Comparison of ENCODE assay signal across 8 cellular contexts in genomic region chr5:168706655-168707069, GRCh38.
DNase-seq lines count a peak whose midpoint lies in the region; ATAC-seq, FAIRE-seq and TF ChIP-seq lines count a peak whose summit lies in the region.

No MANE protein-coding gene starts in this region.

- H3K36me3 ChIP-seq in NT2/D1 (ENCODE audit: insufficient read depth, insufficient read length, low read length) (no peaks in the 10 kb centered on the region), mucosa of descending colon (ENCODE audit: low read depth) (no peaks in the 10 kb centered on the region)

- TF ChIP-seq CTCF in dorsolateral prefrontal cortex (IDR thresholded peaks at IDR 0.05 in 54 of 56, conservative IDR thresholded peaks at IDR 0.05 in 2 of 56; ENCODE audit: low read depth in 1 of 56, partially characterized antibody in 56 of 56) (peak in 54 of 56 donors; percentile 34 to 76 (median 61)), mucosa of descending colon (IDR thresholded peaks at IDR 0.05) (no peak)

- TF ChIP-seq POLR2A in GM12891 (IDR thresholded peaks at IDR 0.05; ENCODE audit: low read depth, low read length) = no peak

- H3K4me1 ChIP-seq in NT2/D1 (ENCODE audit: insufficient read depth, insufficient read length) (no peaks in the 10 kb centered on the region), mucosa of descending colon (ENCODE audit: low read depth) (no peaks in the 10 kb centered on the region)

- ATAC-seq in GM19351 (IDR thresholded peaks at IDR 0.05; ENCODE audit: unreplicated experiment) (peak; percentile 62), mucosa of descending colon (peak; percentile 36), HG02885 (IDR thresholded peaks at IDR 0.05; ENCODE audit: poor library complexity, unreplicated experiment) (no peak), GM21390 (IDR thresholded peaks at IDR 0.05; ENCODE audit: unreplicated experiment) (no peak)

- no peak for FAIRE-seq in GM12891 (lab: Jason Lieb, UNC)

- no peak overlapping the region for H3K9ac ChIP-seq in NT2/D1 (ENCODE audit: insufficient read length, low read depth)

- intact Hi-C loops in dorsolateral prefrontal cortex (cut with DNase I) (loop anchor here (5.0 to 10.0 kb wide), 2 partner anchors 238 to 241 kb away; no protein-coding TSS in a partner anchor), mucosa of descending colon (cut with DNase I, micrococcal nuclease) (no loop called here)

- peak; percentile 37 for DNase-seq in AG20443 (ENCODE audit: low spot score)
- DNase-seq in NT2/D1 (ENCODE audit: low read depth, low spot score) = peak; percentile 35
- peak in 9 of 10 donors; percentile 34 to 82 (median 57) for DNase-seq in dorsolateral prefrontal cortex
- DNase-seq in mucosa of descending colon = no peak
- no peak for DNase-seq in GM12891 (ENCODE audit: insufficient read length, low spot score)

- H3K4me3 ChIP-seq in NT2/D1 (ENCODE audit: insufficient read length, low read depth) (no peak overlapping the region), dorsolateral prefrontal cortex (no peak overlapping the region), mucosa of descending colon (no peak overlapping the region)

- H3K27me3 ChIP-seq in NT2/D1 (ENCODE audit: insufficient read depth, insufficient read length) (no peaks in the 10 kb centered on the region), dorsolateral prefrontal cortex (peaks cover 0 to 2% (median 0%) of the 10 kb centered on the region in 45 donors)

- H3K27ac ChIP-seq in dorsolateral prefrontal cortex = peak overlapping the region in 1 of 59 donors; percentile 82

- H3K9me3 ChIP-seq in NT2/D1 (ENCODE audit: insufficient read depth, low read length) (no peaks in the 10 kb centered on the region), mucosa of descending colon (no peaks in the 10 kb centered on the region)

TF ChIP-seq in GM12891, 5 proteins besides CTCF, POLR2A, EP300 and RAD21:
- TF ChIP-seq TAF1 (IDR thresholded peaks at IDR 0.05; ENCODE audit: low read depth, low read length) (no peak), PAX5 (IDR thresholded peaks at IDR 0.05; ENCODE audit: insufficient read depth, low read length, severe bottlenecking) (no peak), SPI1 (IDR thresholded peaks at IDR 0.05; ENCODE audit: low read depth, low read length) (no peak), POLR2AphosphoS5 (IDR thresholded peaks at IDR 0.05; ENCODE audit: low read depth, low read length) (no peak), POU2F2 (IDR thresholded peaks at IDR 0.05; ENCODE audit: low read depth, low read length) (no peak)

Comparison
In these comparisons a context has a peak if more than half of its experiments do, and no peak if none do; other contexts are left out.
1. DNase-seq: peak in AG20443 (single experiment), NT2/D1 (single experiment) and dorsolateral prefrontal cortex (9 of 10); none in mucosa of descending colon (0 of 3) and GM12891 (single experiment).
2. ATAC-seq: peak in GM19351 (single experiment) and mucosa of descending colon (single experiment); none in HG02885 (single experiment) and GM21390 (single experiment).
3. intact Hi-C loops: an anchor here in dorsolateral prefrontal cortex (5.0 to 10.0 kb wide); none called in mucosa of descending colon.